1 cellular context compared by ENCODE assay signal in genomic region chr7:134414109-134414508, GRCh38.
TF ChIP-seq lines count a peak whose summit lies in the region.

No MANE protein-coding gene starts in this region.

TF ChIP-seq in IMR-90, 13 proteins besides CTCF, POLR2A, EP300 and RAD21 (continued from another document):
- TF ChIP-seq, protein P1, sequence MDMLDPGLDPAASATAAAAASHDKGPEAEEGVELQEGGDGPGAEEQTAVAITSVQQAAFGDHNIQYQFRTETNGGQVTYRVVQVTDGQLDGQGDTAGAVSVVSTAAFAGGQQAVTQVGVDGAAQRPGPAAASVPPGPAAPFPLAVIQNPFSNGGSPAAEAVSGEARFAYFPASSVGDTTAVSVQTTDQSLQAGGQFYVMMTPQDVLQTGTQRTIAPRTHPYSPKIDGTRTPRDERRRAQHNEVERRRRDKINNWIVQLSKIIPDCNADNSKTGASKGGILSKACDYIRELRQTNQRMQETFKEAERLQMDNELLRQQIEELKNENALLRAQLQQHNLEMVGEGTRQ (IDR thresholded peaks at IDR 0.05; ENCODE audit: low read depth, low read length), result no peak
- TF ChIP-seq MAFK (IDR thresholded peaks at IDR 0.05; ENCODE audit: low read depth, low read length) (no peak), RCOR1 (IDR thresholded peaks at IDR 0.05; ENCODE audit: insufficient replicate concordance, low read length) (no peak), MAZ (IDR thresholded peaks at IDR 0.05; ENCODE audit: borderline replicate concordance, low read depth, low read length) (no peak), MXI1 (IDR thresholded peaks at IDR 0.05; ENCODE audit: borderline replicate concordance, low read depth, low read length) (no peak), FOS (IDR thresholded peaks at IDR 0.05; ENCODE audit: low read depth, low read length) (no peak), CEBPB (IDR thresholded peaks at IDR 0.05; ENCODE audit: low read depth, low read length) (no peak)
- TF ChIP-seq, protein P2, sequence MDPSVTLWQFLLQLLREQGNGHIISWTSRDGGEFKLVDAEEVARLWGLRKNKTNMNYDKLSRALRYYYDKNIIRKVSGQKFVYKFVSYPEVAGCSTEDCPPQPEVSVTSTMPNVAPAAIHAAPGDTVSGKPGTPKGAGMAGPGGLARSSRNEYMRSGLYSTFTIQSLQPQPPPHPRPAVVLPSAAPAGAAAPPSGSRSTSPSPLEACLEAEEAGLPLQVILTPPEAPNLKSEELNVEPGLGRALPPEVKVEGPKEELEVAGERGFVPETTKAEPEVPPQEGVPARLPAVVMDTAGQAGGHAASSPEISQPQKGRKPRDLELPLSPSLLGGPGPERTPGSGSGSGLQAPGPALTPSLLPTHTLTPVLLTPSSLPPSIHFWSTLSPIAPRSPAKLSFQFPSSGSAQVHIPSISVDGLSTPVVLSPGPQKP (IDR thresholded peaks at IDR 0.05; ENCODE audit: borderline replicate concordance, low read depth, low read length), result no peak
